8 cellular contexts compared by ENCODE assay signal in the genomic region with DNA sequence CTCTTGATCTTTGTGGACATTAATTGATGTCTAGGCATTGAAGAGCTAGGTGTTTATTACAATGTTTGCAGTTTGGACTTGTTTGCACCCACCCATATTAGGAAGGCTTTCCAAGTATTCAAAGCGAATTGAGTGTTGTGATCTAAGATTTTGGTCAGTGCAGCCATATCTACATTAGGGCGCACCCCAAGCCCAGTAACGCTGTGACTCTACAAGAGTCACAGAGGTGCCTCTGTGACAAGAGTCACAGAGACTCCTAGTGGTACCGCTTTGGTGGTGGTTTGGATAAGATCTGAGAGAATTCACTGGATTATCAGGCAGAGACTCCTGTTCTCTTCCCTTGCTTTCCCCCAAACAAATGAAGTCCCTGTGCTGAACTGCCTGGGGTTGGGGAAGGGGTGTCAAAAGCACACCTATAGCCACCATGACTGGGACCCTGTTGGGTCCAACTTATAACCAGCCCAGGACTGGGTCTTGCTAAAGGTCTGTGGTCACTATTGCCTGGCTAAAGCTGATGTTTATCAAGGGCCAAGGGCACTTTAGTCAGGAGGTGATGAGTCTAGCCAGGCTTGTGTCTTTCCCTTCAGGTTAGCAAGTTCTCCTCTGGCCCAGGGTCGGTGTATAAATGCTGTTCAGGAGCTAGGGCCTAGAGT.
A peak's percentile ranks its signal among the peaks of the same experiment; 100 is the strongest.
DNase-seq lines count a peak whose midpoint lies in the region; ATAC-seq, FAIRE-seq and TF ChIP-seq lines count a peak whose summit lies in the region.

No MANE protein-coding gene starts in this region.

- no peak for TF ChIP-seq POLR2A in H54 (IDR thresholded peaks at IDR 0.05; ENCODE audit: low read depth, low read length)

- peak; percentile 21 for FAIRE-seq in A204.1 (lab: Jason Lieb, UNC)
- peak; percentile 74 for FAIRE-seq in H54 (lab: Jason Lieb, UNC)

- H3K9me3 Mint-ChIP-seq in activated CD8-positive, alpha-beta memory T cell treated with anti-CD3 and anti-CD28 coated beads, Interleukin-2, amount 10 ng/mL, durations not matched to agents 7 days and 5 days (ENCODE audit: low read depth), result peaks cover 1% of the 10 kb centered on the region

- no peaks in the 10 kb centered on the region for H3K4me1 ChIP-seq in upper lobe of right lung

- H3K27me3 Mint-ChIP-seq in activated CD8-positive, alpha-beta memory T cell treated with anti-CD3 and anti-CD28 coated beads, Interleukin-2, amount 10 ng/mL, durations not matched to agents 7 days and 5 days, result no peaks in the 10 kb centered on the region

- intact Hi-C loops in left ventricle myocardium superior (cut with micrococcal nuclease) (no loop called here), upper lobe of right lung (cut with DNase I) (no loop called here)

- H3K4me3 Mint-ChIP-seq in activated CD8-positive, alpha-beta memory T cell treated with anti-CD3 and anti-CD28 coated beads, Interleukin-2, amount 10 ng/mL, durations not matched to agents 7 days and 5 days, result no peak overlapping the region

- peak; percentile 83 for TF ChIP-seq CTCF in GM06990 (IDR thresholded peaks at IDR 0.05; ENCODE audit: insufficient read depth, low read length, poor library complexity, severe bottlenecking)
- peak; percentile 24 for TF ChIP-seq CTCF in upper lobe of right lung (IDR thresholded peaks at IDR 0.05)

- no peak overlapping the region for H3K27ac ChIP-seq in upper lobe of right lung

- no peaks in the 10 kb centered on the region for H3K4me1 Mint-ChIP-seq in activated CD8-positive, alpha-beta memory T cell treated with anti-CD3 and anti-CD28 coated beads, Interleukin-2, amount 10 ng/mL, durations not matched to agents 7 days and 5 days

- H3K27ac Mint-ChIP-seq in activated CD8-positive, alpha-beta memory T cell treated with anti-CD3 and anti-CD28 coated beads, Interleukin-2, amount 10 ng/mL, durations not matched to agents 7 days and 5 days, result no peak overlapping the region

- H3K27me3 ChIP-seq in GM06990 (replicated peaks; ENCODE audit: control insufficient read depth, insufficient read depth, low read length), result no peaks in the 10 kb centered on the region
- H3K27me3 ChIP-seq in upper lobe of right lung, result no peaks in the 10 kb centered on the region

- H3K36me3 ChIP-seq in GM06990 (ENCODE audit: control insufficient read depth, insufficient read depth, low read length) (no peaks in the 10 kb centered on the region), upper lobe of right lung (no peaks in the 10 kb centered on the region)

- DNase-seq in GM06990 (ENCODE audit: extremely low read depth, insufficient read length) (peak; percentile 5), H54 (ENCODE audit: insufficient read length, low spot score) (peak; percentile 13), SKM-1 (lab: John Stamatoyannopoulos, UW; ENCODE audit: unreplicated experiment) (peak; percentile 2), left ventricle myocardium superior (no peak), upper lobe of right lung (no peak)
- DNase-seq in Jurkat, Clone E6-1 (ENCODE audit: low read depth, low spot score), result peak; percentile 56
- no peak for DNase-seq in activated CD8-positive, alpha-beta memory T cell treated with anti-CD3 and anti-CD28 coated beads, Interleukin-2, amount 10 ng/mL, durations not matched to agents 7 days and 5 days

- no peak overlapping the region for H3K4me3 ChIP-seq in GM06990 (replicated peaks; ENCODE audit: low read depth, low read length)
- no peak overlapping the region for H3K4me3 ChIP-seq in Jurkat, Clone E6-1 (ENCODE audit: low read length)
- H3K4me3 ChIP-seq in upper lobe of right lung, result no peak overlapping the region

- peak; percentile 38 for ATAC-seq in left ventricle myocardium superior
- ATAC-seq in upper lobe of right lung, result peak; percentile 83
- ATAC-seq in activated CD8-positive, alpha-beta memory T cell treated with anti-CD3 and anti-CD28 coated beads, Interleukin-2, amount 10 ng/mL, durations not matched to agents 7 days and 5 days, result no peak

- CTCF ChIA-PET in activated CD8-positive, alpha-beta memory T cell treated with anti-CD3 and anti-CD28 coated beads, Interleukin-2, amount 10 ng/mL, durations not matched to agents 7 days and 5 days (lab: Charles Lee), result no interaction called here

- no peaks in the 10 kb centered on the region for H3K9me3 ChIP-seq in upper lobe of right lung

- no peaks in the 10 kb centered on the region for H3K36me3 Mint-ChIP-seq in activated CD8-positive, alpha-beta memory T cell treated with anti-CD3 and anti-CD28 coated beads, Interleukin-2, amount 10 ng/mL, durations not matched to agents 7 days and 5 days

Comparison
In these comparisons a context has a peak if more than half of its experiments do, and no peak if none do; other contexts are left out.
1. DNase-seq: peak in GM06990 (single experiment), H54 (single experiment), Jurkat, Clone E6-1 (single experiment) and SKM-1 (single experiment); none in left ventricle myocardium superior (single experiment), upper lobe of right lung (single experiment) and activated CD8-positive, alpha-beta memory T cell treated with anti-CD3 and anti-CD28 coated beads, Interleukin-2, amount 10 ng/mL, durations not matched to agents 7 days and 5 days (single experiment).